Comparison of ENCODE assay signal across 34 cellular contexts in the genomic region with DNA sequence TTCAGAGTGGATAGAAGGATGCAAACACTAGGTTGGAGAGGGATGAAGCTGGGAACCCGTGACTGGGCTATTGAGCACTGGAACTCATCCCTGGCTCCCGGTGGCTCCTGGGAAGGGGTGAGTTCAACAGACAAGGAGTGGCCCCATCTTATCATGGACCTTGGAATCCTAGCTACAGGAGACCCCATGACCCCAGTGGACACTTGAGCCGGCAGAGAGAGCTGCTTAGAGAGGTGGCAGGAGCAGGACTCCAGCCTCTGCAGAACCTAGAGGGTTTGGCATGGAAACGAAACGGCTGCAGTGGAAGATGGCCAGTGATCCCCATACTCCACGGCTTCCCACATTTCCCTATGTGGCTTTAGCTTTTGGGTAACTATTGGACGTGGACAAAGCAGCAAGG.
"Had no signal": no experiment of that assay in that cellular context is flagged by ENCODE, and none has a peak within 500 bp of the region (broad histone marks: within the 10 kb centered on the region; RNA-seq: fewer than 3 reads in every experiment).

No MANE protein-coding gene starts in this region.

- H3K9me3 ChIP-seq: MG63 had no signal

- H3K27me3 ChIP-seq: MG63 had no signal

- H3K27ac ChIP-seq: KMS-11 had no signal

- DNase-seq: Karpas-422, Kasumi-1, KG1, MG63, MM.1S, MV-4-11, NCI-H1048, NCI-H1092, NCI-H1092 treated with DMSO at 0.1 percent for 48 hours, NCI-H1105, NCI-H1105 treated with DMSO at 0.1 percent for 48 hours, NCI-H1417, NCI-H1417 treated with DMSO at 0.1 percent for 48 hours, NCI-H1436, NCI-H1436 treated with DMSO at 0.1 percent for 48 hours, NCI-H146, NCI-H1694, NCI-H1694 treated with DMSO at 0.1 percent for 48 hours, NCI-H187, NCI-H187 treated with DMSO at 0.1 percent for 48 hours, NCI-H1930, NCI-H2029, NCI-H2029 treated with DMSO at 0.1 percent for 48 hours, NCI-H2081, NCI-H2081 treated with DMSO at 0.1 percent for 48 hours, NCI-H2107, NCI-H2171, NCI-H2171 treated with DMSO at 0.1 percent for 48 hours, NCI-H2227 treated with DMSO at 0.1 percent for 48 hours, NCI-H226, NCI-H345, NCI-H446, NCI-H446 treated with DMSO at 0.1 percent for 48 hours had no signal

- H3K36me3 ChIP-seq: MG63 had no signal

- H3K4me3 ChIP-seq: MG63 had no signal
